In the genomic region with DNA sequence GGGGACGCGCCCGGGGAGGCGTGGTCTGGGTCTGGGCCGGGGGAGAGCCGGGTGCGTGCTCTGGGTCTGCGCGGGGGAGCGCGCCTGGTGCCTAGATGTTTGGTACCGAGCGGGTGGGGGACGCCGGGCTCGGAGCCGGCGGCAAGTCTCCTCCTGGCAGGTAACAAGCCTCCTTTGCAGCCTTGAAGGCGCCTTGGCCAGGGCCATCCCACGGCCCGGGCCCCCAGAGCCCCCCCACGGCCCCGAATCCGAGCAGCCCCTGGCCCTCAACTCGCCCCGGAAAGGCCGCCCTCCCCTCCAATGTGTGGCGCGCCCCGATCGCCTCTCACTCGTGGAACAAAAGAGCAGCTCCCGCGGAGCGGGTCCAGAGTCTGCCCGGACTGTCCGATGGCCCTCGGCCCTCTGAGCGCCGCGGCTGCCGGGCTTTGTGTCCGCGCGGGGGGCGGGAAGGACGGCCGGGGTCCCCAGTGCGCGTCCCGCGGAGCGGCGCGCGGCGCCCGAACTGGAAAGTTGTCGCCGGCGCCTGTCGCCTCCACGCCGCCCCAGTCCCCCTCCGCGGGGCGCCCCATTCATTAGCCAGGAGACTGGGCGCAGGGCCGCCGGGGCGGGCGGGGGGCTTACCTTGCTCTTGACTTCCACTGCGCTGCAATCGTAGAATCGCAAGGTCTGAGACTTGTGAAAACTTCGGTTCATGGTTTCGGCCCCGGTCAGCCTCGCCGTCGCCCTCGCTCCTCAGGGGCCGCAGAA, we compare ENCODE assay signal across 8 cellular contexts. TPM values are rescaled to one million over a fixed set of nuclear protein-coding genes. Genes with fewer than 3 reads are reported as not detected.
DNase-seq lines count a peak whose midpoint lies in the region; ATAC-seq and TF ChIP-seq lines count a peak whose summit lies in the region.

No MANE protein-coding gene starts in this region.

- H3K27me3 Mint-ChIP-seq in activated naive CD8-positive, alpha-beta T cell: peaks cover 19% of the 10 kb centered on the region
- peaks cover 34% of the 10 kb centered on the region for H3K27me3 Mint-ChIP-seq in activated naive CD8-positive, alpha-beta T cell treated with anti-CD3 and anti-CD28 coated beads, Interleukin-2, amount 50 U/mL, for 24 hours
- peaks cover 46% of the 10 kb centered on the region for H3K27me3 Mint-ChIP-seq in T-helper 17 cell

- H3K27ac Mint-ChIP-seq in activated naive CD8-positive, alpha-beta T cell: no peak overlapping the region
- no peak overlapping the region for H3K27ac Mint-ChIP-seq in activated naive CD8-positive, alpha-beta T cell treated with anti-CD3 and anti-CD28 coated beads, Interleukin-2, amount 50 U/mL, for 24 hours
- no peak overlapping the region for H3K27ac Mint-ChIP-seq in T-helper 17 cell

- H3K36me3 Mint-ChIP-seq in activated naive CD8-positive, alpha-beta T cell: no peaks in the 10 kb centered on the region
- no peaks in the 10 kb centered on the region for H3K36me3 Mint-ChIP-seq in activated naive CD8-positive, alpha-beta T cell treated with anti-CD3 and anti-CD28 coated beads, Interleukin-2, amount 50 U/mL, for 24 hours (ENCODE audit: low read depth)
- H3K36me3 Mint-ChIP-seq in T-helper 17 cell (ENCODE audit: low read depth): peaks cover 6% of the 10 kb centered on the region

- peak overlapping the region; percentile 58 to 63 for H3K4me3 ChIP-seq in foreskin fibroblast (ENCODE audit: low read depth in 1 of 2, low read length in 2 of 2)

- no peak for TF ChIP-seq CTCF in foreskin fibroblast (IDR thresholded peaks at IDR 0.05; ENCODE audit: low read depth, low read length)
- no peak for TF ChIP-seq CTCF in omental fat pad (IDR thresholded peaks at IDR 0.05)

- peak overlapping the region; percentile 57 for H3K4me3 Mint-ChIP-seq in activated naive CD8-positive, alpha-beta T cell
- no peak overlapping the region for H3K4me3 Mint-ChIP-seq in activated naive CD8-positive, alpha-beta T cell treated with anti-CD3 and anti-CD28 coated beads, Interleukin-2, amount 50 U/mL, for 24 hours
- peak overlapping the region; percentile 39 for H3K4me3 Mint-ChIP-seq in T-helper 17 cell

- peaks cover 7% of the 10 kb centered on the region for H3K4me1 Mint-ChIP-seq in activated naive CD8-positive, alpha-beta T cell (ENCODE audit: low read depth)
- H3K4me1 Mint-ChIP-seq in activated naive CD8-positive, alpha-beta T cell treated with anti-CD3 and anti-CD28 coated beads, Interleukin-2, amount 50 U/mL, for 24 hours: peaks cover 8% of the 10 kb centered on the region
- no peaks in the 10 kb centered on the region for H3K4me1 Mint-ChIP-seq in T-helper 17 cell

- no peaks in the 10 kb centered on the region for H3K9me3 Mint-ChIP-seq in activated naive CD8-positive, alpha-beta T cell (ENCODE audit: low read depth)
- no peaks in the 10 kb centered on the region for H3K9me3 Mint-ChIP-seq in activated naive CD8-positive, alpha-beta T cell treated with anti-CD3 and anti-CD28 coated beads, Interleukin-2, amount 50 U/mL, for 24 hours

- no peak for DNase-seq in activated naive CD8-positive, alpha-beta T cell treated with anti-CD3 and anti-CD28 coated beads, Interleukin-2, amount 50 U/mL, for 24 hours
- DNase-seq in T-helper 17 cell (no peak), foreskin fibroblast (peak in 1 of 2 donors; percentile 30), omental fat pad (ENCODE audit: low spot score) (no peak), H4 (ENCODE audit: low spot score) (no peak), superior temporal gyrus (ENCODE audit: extremely low spot score) (no peak)

- no peaks in the 10 kb centered on the region for H3K9me3 ChIP-seq in T-helper 17 cell (ENCODE audit: control insufficient read depth, low read length, poor library complexity, severe bottlenecking)

- ATAC-seq in activated naive CD8-positive, alpha-beta T cell treated with anti-CD3 and anti-CD28 coated beads, Interleukin-2, amount 50 U/mL, for 24 hours: no peak
- ATAC-seq in HG03025 (IDR thresholded peaks at IDR 0.05; ENCODE audit: low FRiP score, unreplicated experiment) (peak; percentile 11), T-helper 17 cell (peak; percentile 50), omental fat pad (ENCODE audit: low FRiP score) (peak; percentile 9)

RNA-seq across cellular contexts. Expression of gene PARD6G, which starts 0.5 kb away (rescaled TPM):
- 1 to 10 TPM; 1.1 to 3.5 TPM for total RNA-seq in T-helper 17 cell
- 1 to 10 TPM; 2.1 to 8.5 (median 3.4) TPM for total RNA-seq in omental fat pad
- total RNA-seq in H4 (2014; rRNA removed; shearing (Covaris generic)): 2.3 and 6.7 TPM in 2 replicates
